In the genomic region with DNA sequence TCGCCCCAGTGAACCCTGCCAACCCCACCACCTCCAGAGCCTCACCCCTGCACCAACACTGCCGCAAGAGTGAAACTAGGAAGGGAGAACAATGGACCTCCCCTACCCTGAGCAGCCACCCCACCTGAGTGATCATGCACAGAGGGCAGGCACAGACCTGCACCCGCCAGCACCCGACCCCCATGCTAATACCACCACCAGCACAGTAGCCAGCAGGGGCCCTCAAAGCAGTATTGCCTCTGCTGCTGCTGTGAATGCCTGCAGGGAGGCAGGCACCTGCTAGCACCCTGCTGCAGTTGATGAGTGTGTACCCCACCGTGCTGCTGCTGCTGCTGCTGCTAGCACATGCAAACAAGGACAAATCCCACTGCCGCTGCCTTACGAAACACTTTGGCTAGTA, we compare ENCODE assay signal across 28 cellular contexts.
"Had no signal": no experiment of that assay in that cellular context is flagged by ENCODE, and none has a peak within 500 bp of the region (broad histone marks: within the 10 kb centered on the region; RNA-seq: fewer than 3 reads in every experiment).

No MANE protein-coding gene starts in this region.

- H2AFZ ChIP-seq: hepatocyte, parathyroid adenoma had no signal

- FAIRE-seq: endothelial cell of umbilical vein, islet of Langerhans, small intestine had no signal

- H3K4me3 Mint-ChIP-seq: mesothelial cell of epicardium, naive B cell had no signal

- H3K27me3 ChIP-seq: esophagus muscularis mucosa, foreskin keratinocyte, gastroesophageal sphincter, heart left ventricle, hepatocyte, neutrophil, right lobe of liver, testis, tibial artery, upper lobe of left lung, uterus had no signal

- ATAC-seq: foreskin keratinocyte, gastroesophageal sphincter, mucosa of descending colon had no signal

- H3K9me3 ChIP-seq: esophagus muscularis mucosa, gastroesophageal sphincter, neutrophil, right lobe of liver, testis, tibial artery, upper lobe of left lung, uterus had no signal

- H3K27me3 Mint-ChIP-seq: naive B cell, progenitor cell of endocrine pancreas had no signal

- H3K36me3 ChIP-seq: neutrophil, right lobe of liver, uterus had no signal

- H3K4me3 ChIP-seq: coronary artery, esophagus muscularis mucosa, gastroesophageal sphincter, heart left ventricle, hepatocyte, mucosa of descending colon, right lobe of liver, testis, tibial artery, upper lobe of left lung, uterus had no signal

- DNase-seq: dermis blood vessel endothelial cell; effector memory CD4-positive, alpha-beta T cell; foreskin keratinocyte; kidney glomerular epithelial cell; mesenchymal stem cell; mucosa of descending colon; naive B cell; right lobe of liver; small intestine; stimulated activated CD4-positive, alpha-beta T cell treated with anti-CD3 and anti-CD28 coated beads, Interleukin-15, amount 100 ng/mL, for 24 hours; stimulated activated CD4-positive, alpha-beta T cell treated with anti-CD3 and anti-CD28 coated beads, Interleukin-2, amount 100 ng/mL, for 48 hours; stimulated activated naive CD4-positive, alpha-beta T cell; substantia nigra; testis; tibial artery; uterus had no signal

- H3K4me2 ChIP-seq: hepatocyte had no signal

- H3K4me1 ChIP-seq: foreskin keratinocyte, gastroesophageal sphincter, parathyroid adenoma, right lobe of liver, testis, tibial artery, upper lobe of left lung, uterus had no signal

- H3K27ac ChIP-seq: coronary artery, esophagus muscularis mucosa, foreskin keratinocyte, gastroesophageal sphincter, heart left ventricle, hepatocyte, neutrophil, parathyroid adenoma, right lobe of liver, testis, tibial artery, upper lobe of left lung, uterus had no signal

- H3K27ac Mint-ChIP-seq: mesothelial cell of epicardium, naive B cell, progenitor cell of endocrine pancreas had no signal

- H3K4me1 Mint-ChIP-seq: mesothelial cell of epicardium had no signal

- H3K9ac ChIP-seq: parathyroid adenoma had no signal
